ENCODE assay signal across 25 cellular contexts in the genomic region with DNA sequence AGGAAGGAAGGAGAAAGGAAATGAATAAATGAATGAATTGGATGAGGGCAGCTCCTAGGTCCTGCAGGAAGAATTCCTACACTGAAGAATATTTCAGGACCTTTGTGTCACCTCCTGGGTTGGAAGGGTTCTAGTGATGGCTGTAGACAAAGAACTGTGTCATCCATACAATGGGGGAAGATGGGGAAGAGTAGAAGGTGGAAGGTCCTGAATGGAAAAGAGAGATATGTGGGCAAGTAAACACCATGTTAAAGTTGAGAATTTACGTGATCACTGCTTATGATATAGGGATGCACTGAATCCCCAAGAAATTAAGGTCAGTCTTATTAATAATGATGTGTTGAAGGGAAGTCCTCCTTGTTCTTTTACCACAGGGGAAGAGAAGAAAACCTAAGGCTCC. TPM values are rescaled to one million over a fixed set of nuclear protein-coding genes. Genes with fewer than 3 reads are reported as not detected.
"Had no signal": no experiment of that assay in that cellular context is flagged by ENCODE, and none has a peak within 500 bp of the region (broad histone marks: within the 10 kb centered on the region; RNA-seq: fewer than 3 reads in every experiment).

No MANE protein-coding gene starts in this region.

- ATAC-seq: activated CD4-positive, alpha-beta T cell treated with anti-CD3 and anti-CD28 coated beads for 36 hours; activated T-cell treated with anti-CD3 and anti-CD28 coated beads, Interleukin-2, amount 50 U/mL, for 72 hours; K562; PC-3 had no signal

- H3K27me3 Mint-ChIP-seq: activated B cell treated with CpG ODN at 0.5 μM for 24 hours; activated CD4-positive, alpha-beta memory T cell treated with anti-CD3 and anti-CD28 coated beads, Interleukin-2, amount 10 ng/mL, durations not matched to agents 7 days and 5 days; activated CD4-positive, alpha-beta T cell treated with anti-CD3 and anti-CD28 coated beads for 36 hours; activated naive CD8-positive, alpha-beta T cell treated with anti-CD3 and anti-CD28 coated beads for 36 hours had no signal

- H3K9me3 Mint-ChIP-seq: activated B cell treated with CpG ODN at 0.5 μM for 24 hours; activated CD4-positive, alpha-beta memory T cell treated with anti-CD3 and anti-CD28 coated beads, Interleukin-2, amount 10 ng/mL, durations not matched to agents 7 days and 5 days; activated naive CD4-positive, alpha-beta T cell treated with anti-CD3 and anti-CD28 coated beads for 36 hours; activated naive CD8-positive, alpha-beta T cell treated with anti-CD3 and anti-CD28 coated beads for 36 hours; activated T-cell treated with anti-CD3 and anti-CD28 coated beads, Interleukin-2, amount 50 U/mL, for 72 hours had no signal

- H3K4me3 ChIP-seq: adrenal gland, K562 had no signal

- DNase-seq: activated B cell treated with CpG ODN at 0.5 μM for 24 hours; activated CD4-positive, alpha-beta memory T cell treated with anti-CD3 and anti-CD28 coated beads, Interleukin-2, amount 10 ng/mL, durations not matched to agents 7 days and 5 days; activated CD4-positive, alpha-beta T cell treated with anti-CD3 and anti-CD28 coated beads for 36 hours; activated CD4-positive, alpha-beta T cell treated with anti-CD3 and anti-CD28 coated beads, Interleukin-2, amount 50 U/mL, for 1 hour; activated effector memory CD4-positive, alpha-beta T cell treated with anti-CD3 and anti-CD28 coated beads, Interleukin-2, amount 50 U/mL, for 16 hours; activated naive CD4-positive, alpha-beta T cell treated with anti-CD3 and anti-CD28 coated beads for 36 hours; activated naive CD8-positive, alpha-beta T cell treated with anti-CD3 and anti-CD28 coated beads for 36 hours; activated T-cell treated with anti-CD3 and anti-CD28 coated beads for 4 hours; activated T-cell treated with anti-CD3 and anti-CD28 coated beads, Interleukin-2, amount 50 U/mL, for 72 hours; adrenal gland; anterior cingulate cortex; Karpas-422; MM.1S; NCI-H1105; NCI-H1436 treated with DMSO at 0.1 percent for 48 hours; NCI-H187; NCI-H2081; NCI-H446; NCI-H524; PC-3; SHP77 treated with DMSO at 0.1 percent for 48 hours; T-helper 2 cell; T1000 had no signal

- H3K27ac ChIP-seq: adrenal gland had no signal

- H3K27me3 ChIP-seq: adrenal gland had no signal

- H3K27ac Mint-ChIP-seq: activated B cell treated with CpG ODN at 0.5 μM for 24 hours; activated CD4-positive, alpha-beta memory T cell treated with anti-CD3 and anti-CD28 coated beads, Interleukin-2, amount 10 ng/mL, durations not matched to agents 7 days and 5 days; activated naive CD4-positive, alpha-beta T cell treated with anti-CD3 and anti-CD28 coated beads for 36 hours; activated T-cell treated with anti-CD3 and anti-CD28 coated beads, Interleukin-2, amount 50 U/mL, for 72 hours had no signal

- H3K9me3 ChIP-seq: adrenal gland had no signal

- H3K4me3 Mint-ChIP-seq: activated B cell treated with CpG ODN at 0.5 μM for 24 hours; activated CD4-positive, alpha-beta memory T cell treated with anti-CD3 and anti-CD28 coated beads, Interleukin-2, amount 10 ng/mL, durations not matched to agents 7 days and 5 days; activated CD4-positive, alpha-beta T cell treated with anti-CD3 and anti-CD28 coated beads for 36 hours; activated naive CD4-positive, alpha-beta T cell treated with anti-CD3 and anti-CD28 coated beads for 36 hours; activated naive CD8-positive, alpha-beta T cell treated with anti-CD3 and anti-CD28 coated beads for 36 hours; activated T-cell treated with anti-CD3 and anti-CD28 coated beads, Interleukin-2, amount 50 U/mL, for 72 hours had no signal

RNA-seq across cellular contexts. Expression of a gene that starts 27.6 kb away (rescaled TPM):
- total RNA-seq: SK-MEL-5 had no signal
